16 cellular contexts compared by ENCODE assay signal in genomic region chr6:84432616-84433015, GRCh38.
"Had no signal": no experiment of that assay in that cellular context is flagged by ENCODE, and none has a peak within 500 bp of the region (broad histone marks: within the 10 kb centered on the region; RNA-seq: fewer than 3 reads in every experiment).

No MANE protein-coding gene starts in this region.

- H3K9me3 ChIP-seq: right atrium auricular region, transverse colon had no signal

- H3K4me3 ChIP-seq: coronary artery, right atrium auricular region, transverse colon had no signal

- ATAC-seq: activated CD8-positive, alpha-beta memory T cell treated with anti-CD3 and anti-CD28 coated beads, Interleukin-2, amount 10 ng/mL, durations not matched to agents 7 days and 5 days; activated naive CD8-positive, alpha-beta T cell treated with anti-CD3 and anti-CD28 coated beads, Interleukin-2, amount 50 U/mL, for 24 hours had no signal

- H3K4me1 ChIP-seq: right atrium auricular region, transverse colon had no signal

- DNase-seq: activated CD4-positive, alpha-beta memory T cell treated with anti-CD3 and anti-CD28 coated beads for 36 hours; activated CD8-positive, alpha-beta memory T cell treated with anti-CD3 and anti-CD28 coated beads, Interleukin-2, amount 10 ng/mL, durations not matched to agents 7 days and 5 days; activated naive CD4-positive, alpha-beta T cell treated with anti-CD3 and anti-CD28 coated beads for 36 hours; activated naive CD8-positive, alpha-beta T cell treated with anti-CD3 and anti-CD28 coated beads, Interleukin-2, amount 50 U/mL, for 24 hours; activated T-cell treated with anti-CD3 and anti-CD28 coated beads, Interleukin-2, amount 50 U/mL, for 1 hour; central memory CD4-positive, alpha-beta T cell; effector CD8-positive, alpha-beta T cell; glutamatergic neuron; small intestine; stimulated activated CD4-positive, alpha-beta T cell treated with anti-CD3 and anti-CD28 coated beads, Interleukin-4, amount 100 ng/mL, for 4 hours; stimulated activated CD8-positive, alpha-beta memory T cell treated with anti-CD3 and anti-CD28 coated beads, Interleukin-4, amount 100 ng/mL, for 48 hours; stimulated activated naive CD4-positive, alpha-beta T cell treated with Interleukin-2 at 50 U/mL for 16 hours; transverse colon had no signal

- H3K27ac ChIP-seq: coronary artery, right atrium auricular region, transverse colon, VCaP had no signal

- H3K36me3 ChIP-seq: right atrium auricular region, transverse colon had no signal

- H3K27me3 ChIP-seq: right atrium auricular region had no signal
